In the genomic region with DNA sequence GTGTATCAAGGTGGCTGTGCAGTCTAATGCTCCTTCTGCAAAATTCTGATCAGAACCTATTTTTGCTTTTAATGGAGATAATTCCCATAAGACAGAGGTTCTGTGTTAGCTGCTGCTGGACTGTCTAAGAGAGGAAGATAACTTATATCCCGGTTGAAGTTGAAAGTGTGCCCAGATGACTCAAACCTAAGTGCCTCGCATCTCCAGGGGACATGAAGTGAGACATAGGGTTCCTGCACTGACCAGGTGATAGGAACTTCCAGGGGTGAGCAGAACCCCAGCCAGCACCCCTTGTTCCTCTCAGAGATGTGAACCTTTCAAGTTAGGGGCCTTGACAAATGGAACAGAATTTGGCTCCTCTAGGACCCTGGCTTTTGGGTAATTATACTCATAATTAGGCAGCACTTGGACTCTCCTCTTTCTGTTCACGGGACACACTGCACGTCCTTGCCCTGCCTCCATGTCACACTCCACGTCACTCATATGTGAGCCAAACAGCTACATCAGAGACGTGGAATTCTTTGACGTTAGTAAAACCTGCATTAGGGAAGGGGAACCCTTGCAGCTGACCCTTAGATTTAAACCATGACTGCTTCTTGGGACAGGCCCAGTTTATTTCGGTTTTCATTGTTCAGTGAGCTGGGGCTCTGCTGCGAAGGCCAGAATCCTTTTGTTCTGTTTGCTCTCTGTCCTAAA, we compare ENCODE assay signal across 23 cellular contexts.
DNase-seq lines count a peak whose midpoint lies in the region; ATAC-seq and TF ChIP-seq lines count a peak whose summit lies in the region.
"Had no signal": no experiment of that assay in that cellular context is flagged by ENCODE, and none has a peak within 500 bp of the region (broad histone marks: within the 10 kb centered on the region; RNA-seq: fewer than 3 reads in every experiment).

No MANE protein-coding gene starts in this region.

- H3K27ac ChIP-seq in thyroid gland = peak overlapping the region in 2 of 3 donors; percentile 47 to 48

- no peaks in the 10 kb centered on the region for H3K27me3 ChIP-seq in thyroid gland
- H3K27me3 ChIP-seq: BE2C, MG63 had no signal

- 76 to 84% methylated on average over 9 of the region's 9 CpGs for WGBS in thyroid gland, 2 donors

- H3K4me1 ChIP-seq in thyroid gland = peaks cover 12 to 22% of the 10 kb centered on the region in 2 donors
- H3K4me1 ChIP-seq: BE2C had no signal

- no peak for DNase-seq in Right ventricle myocardium superior
- DNase-seq in left cardiac atrium = no peak
- DNase-seq in astrocyte of the cerebellum (ENCODE audit: low read depth) = peak; percentile 53
- DNase-seq in fibroblast of the aortic adventitia (ENCODE audit: low read depth) = peak; percentile 41
- no peak for DNase-seq in thyroid gland
- no peak for DNase-seq in SW480 (ENCODE audit: low spot score)
- no peak for DNase-seq in NCI-H2029 (lab: John Stamatoyannopoulos, UW)
- DNase-seq: BE2C; CD4-positive, alpha-beta T cell; DMS153; GDM1; H7; HFFc6; Kasumi-1; MG63; NCI-H1092 treated with DMSO at 0.1 percent for 48 hours; NCI-H146; NCI-H2081; NCI-H2171 treated with DMSO at 0.1 percent for 48 hours; NCI-H446; NCI-H69 had no signal

- in situ Hi-C loops in astrocyte of the cerebellum (cut with HindIII; ENCODE audit: low sequenced_read_pairs) = no loop called here

- H3K9me3 ChIP-seq in thyroid gland = no peaks in the 10 kb centered on the region

- no peak for TF ChIP-seq POLR2A in thyroid gland (IDR thresholded peaks at IDR 0.05)

- H3K36me3 ChIP-seq in thyroid gland = no peaks in the 10 kb centered on the region
- H3K36me3 ChIP-seq: BE2C had no signal

- ATAC-seq in Right ventricle myocardium superior (ENCODE audit: poor library complexity) (peak; percentile 34), left cardiac atrium (no peak), HG03565 (IDR thresholded peaks at IDR 0.05; ENCODE audit: unreplicated experiment) (no peak)
- ATAC-seq: Panc1 had no signal

- H3K4me3 ChIP-seq in astrocyte of the cerebellum (ENCODE audit: low read depth, low read length) (no peak overlapping the region), fibroblast of the aortic adventitia (ENCODE audit: low read depth, low read length) (no peak overlapping the region), thyroid gland (replicated peaks in 1 of 3) (no peak overlapping the region)
- H3K4me3 ChIP-seq: MG63 had no signal

- TF ChIP-seq CTCF in astrocyte of the cerebellum (IDR thresholded peaks at IDR 0.05; ENCODE audit: low read depth, low read length, missing control alignments) (no peak), fibroblast of the aortic adventitia (IDR thresholded peaks at IDR 0.05; ENCODE audit: insufficient read depth, low read length) (no peak), thyroid gland (IDR thresholded peaks at IDR 0.05) (no peak)

- intact Hi-C loops in Right ventricle myocardium superior (cut with DNase I) (no loop called here), left cardiac atrium (cut with DNase I) (no loop called here), thyroid gland (cut with DNase I) (no loop called here)

Comparison
In these comparisons a context has a peak if more than half of its experiments do, and no peak if none do; other contexts are left out.
1. DNase-seq: peak in astrocyte of the cerebellum (single experiment) and fibroblast of the aortic adventitia (single experiment); none in Right ventricle myocardium superior (single experiment), left cardiac atrium (single experiment), thyroid gland (0 of 2), SW480 (single experiment) and NCI-H2029 (single experiment).